In genomic region chr15:47603026-47603425, GRCh38 we compare ENCODE assay signal across 12 cellular contexts.
"Had no signal": no experiment of that assay in that cellular context is flagged by ENCODE, and none has a peak within 500 bp of the region (broad histone marks: within the 10 kb centered on the region; RNA-seq: fewer than 3 reads in every experiment).

No MANE protein-coding gene starts in this region.

- H3K4me1 ChIP-seq: psoas muscle, right lobe of liver had no signal

- H3K4me3 Mint-ChIP-seq: T-cell had no signal

- H3K4me1 Mint-ChIP-seq: T-cell had no signal

- H3K36me3 Mint-ChIP-seq: T-cell had no signal

- H3K27ac ChIP-seq: psoas muscle, right lobe of liver, upper lobe of left lung had no signal

- DNase-seq: activated naive CD4-positive, alpha-beta T cell treated with anti-CD3 and anti-CD28 coated beads, Interleukin-2, amount 50 U/mL, for 16 hours; effector memory CD4-positive, alpha-beta T cell; foreskin melanocyte; head of caudate nucleus; psoas muscle; right lobe of liver; stimulated activated CD4-positive, alpha-beta T cell treated with anti-CD3 and anti-CD28 coated beads, Interleukin-12 subunit alpha, Interleukin-12 subunit beta, amount 100 ng/mL, for 4 hours; stimulated activated naive CD8-positive, alpha-beta T cell treated with anti-CD3 and anti-CD28 coated beads, Interleukin-15, Interleukin-2, amounts not matched to agents 100 U/mL and 50 U/mL, for 24 hours; T-cell; T1000; upper lobe of left lung had no signal

- H3K27ac Mint-ChIP-seq: T-cell had no signal

- H3K9me3 ChIP-seq: psoas muscle, right lobe of liver, upper lobe of left lung had no signal

- H3K36me3 ChIP-seq: right lobe of liver, upper lobe of left lung had no signal

- H3K27me3 Mint-ChIP-seq: T-cell had no signal

- H3K27me3 ChIP-seq: right lobe of liver, upper lobe of left lung had no signal

- H3K4me3 ChIP-seq: psoas muscle, right lobe of liver, upper lobe of left lung had no signal

- ATAC-seq: left lobe of liver; psoas muscle; right lobe of liver; stimulated activated naive CD8-positive, alpha-beta T cell treated with anti-CD3 and anti-CD28 coated beads, Interleukin-15, Interleukin-2, amounts not matched to agents 100 U/mL and 50 U/mL, for 24 hours; T-cell had no signal
